8 cellular contexts compared by ENCODE assay signal in the genomic region with DNA sequence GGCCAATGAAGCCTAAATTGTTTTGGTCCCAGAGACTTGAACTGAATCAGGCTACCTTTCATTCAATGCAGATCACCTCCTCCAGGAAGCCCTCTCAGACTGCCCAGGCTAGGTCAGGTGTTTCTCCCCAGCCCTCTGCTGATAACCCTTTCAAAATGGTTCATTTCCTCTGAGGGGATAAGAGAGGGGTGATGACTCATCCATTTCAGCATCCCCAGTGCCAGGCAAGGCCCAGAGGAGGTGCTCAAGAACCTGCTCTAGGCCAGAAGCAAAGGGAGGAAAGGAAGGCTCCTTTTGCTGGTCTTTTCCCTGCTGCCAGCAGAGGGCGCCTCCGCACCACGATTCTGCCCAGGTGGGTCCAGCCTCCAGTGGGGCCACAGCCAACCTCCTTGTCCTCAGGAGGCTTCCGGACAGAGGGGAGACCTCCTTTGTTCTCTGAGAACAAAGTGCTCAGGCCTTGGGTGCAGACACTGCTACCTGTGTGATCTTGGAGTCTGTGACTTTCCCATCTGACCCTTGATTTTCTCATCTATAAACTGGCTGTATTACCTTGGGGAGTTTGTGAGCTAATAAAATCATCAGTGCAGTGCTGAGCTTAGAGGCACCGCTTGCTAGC. TPM values are rescaled to one million over a fixed set of nuclear protein-coding genes. Genes with fewer than 3 reads are reported as not detected.
DNase-seq lines count a peak whose midpoint lies in the region; ATAC-seq, FAIRE-seq and TF ChIP-seq lines count a peak whose summit lies in the region.

No MANE protein-coding gene starts in this region.

- WGBS in right lobe of liver (ENCODE audit: insufficient coverage, low coverage, low lambda C conversion rate, missing lambda C conversion rate) = 0% methylated on average over 2 of the region's 5 CpGs

- no peak for TF ChIP-seq POLR2A in GM12892 (IDR thresholded peaks at IDR 0.05; ENCODE audit: low read depth, low read length)
- TF ChIP-seq POLR2A in right lobe of liver (IDR thresholded peaks at IDR 0.05) = no peak

- H3K4me3 ChIP-seq in colonic mucosa (no peak overlapping the region), right lobe of liver (no peak overlapping the region)

- no peak for FAIRE-seq in GM12892 (lab: Jason Lieb, UNC)

- no peak overlapping the region for H3K9ac ChIP-seq in colonic mucosa (ENCODE audit: low read depth in 2 of 2, low read length in 2 of 2)

- TF ChIP-seq CTCF in colonic mucosa (IDR thresholded peaks at IDR 0.05) = peak; percentile 82
- TF ChIP-seq CTCF in right lobe of liver (IDR thresholded peaks at IDR 0.05) = peak; percentile 78 to 94 (median 91)

- DNase-seq in 8988T (peak; percentile 66), GM12892 (ENCODE audit: insufficient read length) (peak; percentile 69), NCI-H2227 (lab: John Stamatoyannopoulos, UW; ENCODE audit: unreplicated experiment) (peak; percentile 78), colonic mucosa (peak; percentile 81), right lobe of liver (peak; percentile 71 to 74 (median 74))
- peak; percentile 55 to 57 for DNase-seq in activated CD4-positive, alpha-beta T cell treated with anti-CD3 and anti-CD28 coated beads for 4 hours
- peak; percentile 23 for DNase-seq in stimulated activated CD8-positive, alpha-beta memory T cell treated with anti-CD3 and anti-CD28 coated beads, Interleukin-12 subunit alpha, Interleukin-12 subunit beta, amount 100 ng/mL, for 24 hours (ENCODE audit: extremely low read depth)

- intact Hi-C loops in colonic mucosa (cut with DNase I) = no loop called here
- intact Hi-C loops in right lobe of liver (cut with DNase I) = no loop called here

- H3K36me3 ChIP-seq in colonic mucosa = no peaks in the 10 kb centered on the region
- H3K36me3 ChIP-seq in right lobe of liver = no peaks in the 10 kb centered on the region

- peak; percentile 68 to 79 (median 75) for ATAC-seq in right lobe of liver
- ATAC-seq in GM21786 (IDR thresholded peaks at IDR 0.05; ENCODE audit: unreplicated experiment) = no peak

- no peaks in the 10 kb centered on the region for H3K9me3 ChIP-seq in colonic mucosa
- H3K9me3 ChIP-seq in right lobe of liver = no peaks in the 10 kb centered on the region

- H3K27ac ChIP-seq in colonic mucosa = no peak overlapping the region
- no peak overlapping the region for H3K27ac ChIP-seq in right lobe of liver

- H3K27me3 ChIP-seq in colonic mucosa (no peaks in the 10 kb centered on the region), right lobe of liver (no peaks in the 10 kb centered on the region)

- H3K4me1 ChIP-seq in colonic mucosa = no peaks in the 10 kb centered on the region
- peaks cover 0 to 8% (median 0%) of the 10 kb centered on the region in 4 donors for H3K4me1 ChIP-seq in right lobe of liver

RNA-seq across cellular contexts. Expression of a gene that starts 45.3 kb away (rescaled TPM):
- polyA plus RNA-seq in GM12892 (2012; ENCODE audit: missing spikeins) = 0.59 TPM
- 100 to 1,000 TPM in 1 of 2 donors, 10 to 100 TPM in 1; 77.5 to 133 TPM for total RNA-seq in colonic mucosa
- total RNA-seq in right lobe of liver = 100 to 1,000 TPM in 2 of 6 experiments, 10 to 100 TPM in 4; 59.7 to 124 (median 87.4) TPM

RNA-seq across cellular contexts. Expression of a gene that starts 54.7 kb away (rescaled TPM):
- polyA plus RNA-seq in GM12892 (2012; ENCODE audit: missing spikeins) = 57.2 TPM
- total RNA-seq in colonic mucosa (100 to 1,000 TPM in 1 of 2 donors, 10 to 100 TPM in 1; 69.3 to 121 TPM), right lobe of liver (10 to 100 TPM in 4 of 6 experiments, 1 to 10 TPM in 2; 7.7 to 15.6 (median 11.6) TPM)

Comparison
In these comparisons a context has a peak if more than half of its experiments do, and no peak if none do; other contexts are left out.
1. DNase-seq: peak in every context shown above with its lines; median percentile 81 in colonic mucosa; 78 in NCI-H2227; 74 in right lobe of liver; 69 in GM12892; 66 in 8988T; 56 in activated CD4-positive, alpha-beta T cell treated with anti-CD3 and anti-CD28 coated beads for 4 hours; 23 in stimulated activated CD8-positive, alpha-beta memory T cell treated with anti-CD3 and anti-CD28 coated beads, Interleukin-12 subunit alpha, Interleukin-12 subunit beta, amount 100 ng/mL, for 24 hours.
2. RNA of a gene that starts 54.7 kb away (total RNA-seq): 69.3 to 121 TPM in colonic mucosa; 7.7 to 15.6 TPM in right lobe of liver; every median in the first group is over 4 times any median in the second.